Comparison of ENCODE assay signal across 1 cellular context in the genomic region with DNA sequence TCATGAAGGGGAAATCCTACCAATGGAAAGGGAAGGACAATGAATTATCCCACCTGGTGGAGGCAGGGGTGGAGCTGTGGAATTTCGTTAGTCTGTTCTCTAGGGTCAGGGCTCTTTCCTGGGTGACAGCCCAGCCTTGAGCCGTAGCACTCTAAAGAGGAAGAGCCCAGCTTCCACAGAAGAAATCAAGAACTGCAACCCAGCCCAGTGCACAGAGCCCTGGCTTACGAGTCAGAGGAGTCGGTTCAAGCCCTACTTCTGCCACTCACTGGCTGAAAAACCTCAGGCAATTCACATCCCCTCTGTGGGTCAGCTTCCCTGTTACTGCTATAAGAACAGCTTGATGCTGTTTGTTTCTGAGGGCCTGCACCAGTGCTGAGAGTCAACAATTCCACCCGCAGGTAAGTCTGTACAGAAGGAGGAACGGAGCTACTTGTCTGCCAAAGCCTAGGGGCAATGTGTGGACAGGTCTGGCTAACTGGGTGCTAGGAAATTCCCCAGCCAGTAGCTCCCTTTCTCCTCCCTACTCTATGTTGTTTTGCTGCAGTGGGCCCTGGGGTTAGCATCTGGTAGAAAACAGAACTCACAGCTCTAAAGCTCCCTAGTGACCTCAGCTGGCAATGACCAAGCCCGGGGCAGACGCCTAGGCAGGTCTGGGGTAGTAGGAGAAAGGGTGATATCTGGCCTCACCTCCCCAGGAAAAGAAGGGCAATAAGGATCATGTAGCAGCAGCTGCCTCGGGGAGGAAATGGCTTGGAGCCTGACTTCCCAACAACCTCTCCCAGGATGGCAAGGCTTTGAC.
TF ChIP-seq lines count a peak whose summit lies in the region.

No MANE protein-coding gene starts in this region.

TF ChIP-seq in HepG2, 621 proteins besides CTCF, POLR2A, EP300 and RAD21 (continued from another document and continues in another):
- TF ChIP-seq, protein P1, sequence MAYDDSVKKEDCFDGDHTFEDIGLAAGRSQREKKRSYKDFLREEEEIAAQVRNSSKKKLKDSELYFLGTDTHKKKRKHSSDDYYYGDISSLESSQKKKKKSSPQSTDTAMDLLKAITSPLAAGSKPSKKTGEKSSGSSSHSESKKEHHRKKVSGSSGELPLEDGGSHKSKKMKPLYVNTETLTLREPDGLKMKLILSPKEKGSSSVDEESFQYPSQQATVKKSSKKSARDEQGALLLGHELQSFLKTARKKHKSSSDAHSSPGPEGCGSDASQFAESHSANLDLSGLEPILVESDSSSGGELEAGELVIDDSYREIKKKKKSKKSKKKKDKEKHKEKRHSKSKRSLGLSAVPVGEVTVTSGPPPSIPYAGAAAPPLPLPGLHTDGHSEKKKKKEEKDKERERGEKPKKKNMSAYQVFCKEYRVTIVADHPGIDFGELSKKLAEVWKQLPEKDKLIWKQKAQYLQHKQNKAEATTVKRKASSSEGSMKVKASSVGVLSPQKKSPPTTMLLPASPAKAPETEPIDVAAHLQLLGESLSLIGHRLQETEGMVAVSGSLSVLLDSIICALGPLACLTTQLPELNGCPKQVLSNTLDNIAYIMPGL (CRISPR knock-in tag; IDR thresholded peaks at IDR 0.05; ENCODE audit: borderline replicate concordance in 1 of 2, low read depth in 1 of 2), result peak in 1 of 2 experiments; percentile 8; a peak in 1 of 4 replicates
- no peak for TF ChIP-seq SUZ12 (IDR thresholded peaks at IDR 0.05; ENCODE audit: low read depth, low read length)
- TF ChIP-seq NRL (CRISPR knock-in tag; IDR thresholded peaks at IDR 0.05; ENCODE audit: borderline replicate concordance), result no peak
- TF ChIP-seq, protein P2, sequence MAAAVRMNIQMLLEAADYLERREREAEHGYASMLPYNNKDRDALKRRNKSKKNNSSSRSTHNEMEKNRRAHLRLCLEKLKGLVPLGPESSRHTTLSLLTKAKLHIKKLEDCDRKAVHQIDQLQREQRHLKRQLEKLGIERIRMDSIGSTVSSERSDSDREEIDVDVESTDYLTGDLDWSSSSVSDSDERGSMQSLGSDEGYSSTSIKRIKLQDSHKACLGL (CRISPR knock-in tag; IDR thresholded peaks at IDR 0.05), result peak; percentile 45
- no peak for TF ChIP-seq JARID2 (CRISPR knock-in tag; IDR thresholded peaks at IDR 0.05; ENCODE audit: insufficient replicate concordance)
- no peak for TF ChIP-seq ZNF326 (CRISPR knock-in tag; IDR thresholded peaks at IDR 0.05; ENCODE audit: borderline replicate concordance)
- TF ChIP-seq SOX6 (IDR thresholded peaks at IDR 0.05), result no peak
- TF ChIP-seq SOX6 (CRISPR knock-in tag; IDR thresholded peaks at IDR 0.05), result 0 out of 2 replicates have a peak, but pooled peaks have one; percentile 15
- TF ChIP-seq MED8 (CRISPR knock-in tag; IDR thresholded peaks at IDR 0.05; ENCODE audit: insufficient replicate concordance), result peak; percentile 55
- TF ChIP-seq RAD51 (IDR thresholded peaks at IDR 0.05; ENCODE audit: borderline replicate concordance), result no peak
- TF ChIP-seq, protein P3, sequence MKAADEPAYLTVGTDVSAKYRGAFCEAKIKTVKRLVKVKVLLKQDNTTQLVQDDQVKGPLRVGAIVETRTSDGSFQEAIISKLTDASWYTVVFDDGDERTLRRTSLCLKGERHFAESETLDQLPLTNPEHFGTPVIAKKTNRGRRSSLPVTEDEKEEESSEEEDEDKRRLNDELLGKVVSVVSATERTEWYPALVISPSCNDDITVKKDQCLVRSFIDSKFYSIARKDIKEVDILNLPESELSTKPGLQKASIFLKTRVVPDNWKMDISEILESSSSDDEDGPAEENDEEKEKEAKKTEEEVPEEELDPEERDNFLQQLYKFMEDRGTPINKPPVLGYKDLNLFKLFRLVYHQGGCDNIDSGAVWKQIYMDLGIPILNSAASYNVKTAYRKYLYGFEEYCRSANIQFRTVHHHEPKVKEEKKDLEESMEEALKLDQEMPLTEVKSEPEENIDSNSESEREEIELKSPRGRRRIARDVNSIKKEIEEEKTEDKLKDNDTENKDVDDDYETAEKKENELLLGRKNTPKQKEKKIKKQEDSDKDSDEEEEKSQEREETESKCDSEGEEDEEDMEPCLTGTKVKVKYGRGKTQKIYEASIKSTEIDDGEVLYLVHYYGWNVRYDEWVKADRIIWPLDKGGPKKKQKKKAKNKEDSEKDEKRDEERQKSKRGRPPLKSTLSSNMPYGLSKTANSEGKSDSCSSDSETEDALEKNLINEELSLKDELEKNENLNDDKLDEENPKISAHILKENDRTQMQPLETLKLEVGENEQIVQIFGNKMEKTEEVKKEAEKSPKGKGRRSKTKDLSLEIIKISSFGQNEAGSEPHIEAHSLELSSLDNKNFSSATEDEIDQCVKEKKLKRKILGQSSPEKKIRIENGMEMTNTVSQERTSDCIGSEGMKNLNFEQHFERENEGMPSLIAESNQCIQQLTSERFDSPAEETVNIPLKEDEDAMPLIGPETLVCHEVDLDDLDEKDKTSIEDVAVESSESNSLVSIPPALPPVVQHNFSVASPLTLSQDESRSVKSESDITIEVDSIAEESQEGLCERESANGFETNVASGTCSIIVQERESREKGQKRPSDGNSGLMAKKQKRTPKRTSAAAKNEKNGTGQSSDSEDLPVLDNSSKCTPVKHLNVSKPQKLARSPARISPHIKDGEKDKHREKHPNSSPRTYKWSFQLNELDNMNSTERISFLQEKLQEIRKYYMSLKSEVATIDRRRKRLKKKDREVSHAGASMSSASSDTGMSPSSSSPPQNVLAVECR (CRISPR knock-in tag; IDR thresholded peaks at IDR 0.05; ENCODE audit: borderline replicate concordance), result peak; percentile 45; the same call in 1 of the 2 replicates
- TF ChIP-seq, protein P4, sequence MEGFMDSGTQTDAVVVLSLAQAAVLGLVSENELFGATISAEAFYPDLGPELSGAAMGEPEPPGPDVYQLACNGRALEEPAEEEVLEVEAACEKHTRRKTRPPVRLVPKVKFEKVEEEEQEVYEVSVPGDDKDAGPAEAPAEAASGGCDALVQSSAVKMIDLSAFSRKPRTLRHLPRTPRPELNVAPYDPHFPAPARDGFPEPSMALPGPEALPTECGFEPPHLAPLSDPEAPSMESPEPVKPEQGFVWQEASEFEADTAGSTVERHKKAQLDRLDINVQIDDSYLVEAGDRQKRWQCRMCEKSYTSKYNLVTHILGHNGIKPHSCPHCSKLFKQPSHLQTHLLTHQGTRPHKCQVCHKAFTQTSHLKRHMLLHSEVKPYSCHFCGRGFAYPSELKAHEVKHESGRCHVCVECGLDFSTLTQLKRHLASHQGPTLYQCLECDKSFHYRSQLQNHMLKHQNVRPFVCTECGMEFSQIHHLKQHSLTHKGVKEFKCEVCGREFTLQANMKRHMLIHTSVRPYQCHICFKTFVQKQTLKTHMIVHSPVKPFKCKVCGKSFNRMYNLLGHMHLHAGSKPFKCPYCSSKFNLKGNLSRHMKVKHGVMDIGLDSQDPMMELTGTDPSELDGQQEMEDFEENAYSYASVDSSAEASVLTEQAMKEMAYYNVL (CRISPR knock-in tag; IDR thresholded peaks at IDR 0.05; ENCODE audit: borderline replicate concordance), result 0 out of 2 replicates have a peak, but pooled peaks have one; percentile 32
- TF ChIP-seq, protein P5, sequence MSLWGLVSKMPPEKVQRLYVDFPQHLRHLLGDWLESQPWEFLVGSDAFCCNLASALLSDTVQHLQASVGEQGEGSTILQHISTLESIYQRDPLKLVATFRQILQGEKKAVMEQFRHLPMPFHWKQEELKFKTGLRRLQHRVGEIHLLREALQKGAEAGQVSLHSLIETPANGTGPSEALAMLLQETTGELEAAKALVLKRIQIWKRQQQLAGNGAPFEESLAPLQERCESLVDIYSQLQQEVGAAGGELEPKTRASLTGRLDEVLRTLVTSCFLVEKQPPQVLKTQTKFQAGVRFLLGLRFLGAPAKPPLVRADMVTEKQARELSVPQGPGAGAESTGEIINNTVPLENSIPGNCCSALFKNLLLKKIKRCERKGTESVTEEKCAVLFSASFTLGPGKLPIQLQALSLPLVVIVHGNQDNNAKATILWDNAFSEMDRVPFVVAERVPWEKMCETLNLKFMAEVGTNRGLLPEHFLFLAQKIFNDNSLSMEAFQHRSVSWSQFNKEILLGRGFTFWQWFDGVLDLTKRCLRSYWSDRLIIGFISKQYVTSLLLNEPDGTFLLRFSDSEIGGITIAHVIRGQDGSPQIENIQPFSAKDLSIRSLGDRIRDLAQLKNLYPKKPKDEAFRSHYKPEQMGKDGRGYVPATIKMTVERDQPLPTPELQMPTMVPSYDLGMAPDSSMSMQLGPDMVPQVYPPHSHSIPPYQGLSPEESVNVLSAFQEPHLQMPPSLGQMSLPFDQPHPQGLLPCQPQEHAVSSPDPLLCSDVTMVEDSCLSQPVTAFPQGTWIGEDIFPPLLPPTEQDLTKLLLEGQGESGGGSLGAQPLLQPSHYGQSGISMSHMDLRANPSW (CRISPR knock-in tag; IDR thresholded peaks at IDR 0.05; ENCODE audit: borderline replicate concordance), result no peak
- no peak for TF ChIP-seq XRCC5 (optimal IDR thresholded peaks at IDR 0.05; ENCODE audit: low read length)
- TF ChIP-seq SOX13 (IDR thresholded peaks at IDR 0.05), result no peak
- no peak for TF ChIP-seq SOX13 (CRISPR knock-in tag; conservative IDR thresholded peaks at IDR 0.05 in 1 of 2, IDR thresholded peaks at IDR 0.05 in 1 of 2)
- TF ChIP-seq FLYWCH1 (CRISPR knock-in tag; IDR thresholded peaks at IDR 0.05), result no peak
- no peak for TF ChIP-seq NONO (IDR thresholded peaks at IDR 0.05)
- TF ChIP-seq NONO (CRISPR knock-in tag; conservative IDR thresholded peaks at IDR 0.05), result 0 out of 2 replicates have a peak, but pooled peaks have one; percentile 4
- no peak for TF ChIP-seq GABPA (IDR thresholded peaks at IDR 0.05; ENCODE audit: low read depth, low read length)
- TF ChIP-seq GABPA (CRISPR knock-in tag; IDR thresholded peaks at IDR 0.05; ENCODE audit: low read depth), result no peak
- TF ChIP-seq ZNF747 (CRISPR knock-in tag; IDR thresholded peaks at IDR 0.05; ENCODE audit: borderline replicate concordance), result no peak
- TF ChIP-seq, protein P6, sequence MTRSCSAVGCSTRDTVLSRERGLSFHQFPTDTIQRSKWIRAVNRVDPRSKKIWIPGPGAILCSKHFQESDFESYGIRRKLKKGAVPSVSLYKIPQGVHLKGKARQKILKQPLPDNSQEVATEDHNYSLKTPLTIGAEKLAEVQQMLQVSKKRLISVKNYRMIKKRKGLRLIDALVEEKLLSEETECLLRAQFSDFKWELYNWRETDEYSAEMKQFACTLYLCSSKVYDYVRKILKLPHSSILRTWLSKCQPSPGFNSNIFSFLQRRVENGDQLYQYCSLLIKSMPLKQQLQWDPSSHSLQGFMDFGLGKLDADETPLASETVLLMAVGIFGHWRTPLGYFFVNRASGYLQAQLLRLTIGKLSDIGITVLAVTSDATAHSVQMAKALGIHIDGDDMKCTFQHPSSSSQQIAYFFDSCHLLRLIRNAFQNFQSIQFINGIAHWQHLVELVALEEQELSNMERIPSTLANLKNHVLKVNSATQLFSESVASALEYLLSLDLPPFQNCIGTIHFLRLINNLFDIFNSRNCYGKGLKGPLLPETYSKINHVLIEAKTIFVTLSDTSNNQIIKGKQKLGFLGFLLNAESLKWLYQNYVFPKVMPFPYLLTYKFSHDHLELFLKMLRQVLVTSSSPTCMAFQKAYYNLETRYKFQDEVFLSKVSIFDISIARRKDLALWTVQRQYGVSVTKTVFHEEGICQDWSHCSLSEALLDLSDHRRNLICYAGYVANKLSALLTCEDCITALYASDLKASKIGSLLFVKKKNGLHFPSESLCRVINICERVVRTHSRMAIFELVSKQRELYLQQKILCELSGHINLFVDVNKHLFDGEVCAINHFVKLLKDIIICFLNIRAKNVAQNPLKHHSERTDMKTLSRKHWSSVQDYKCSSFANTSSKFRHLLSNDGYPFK (CRISPR knock-in tag; IDR thresholded peaks at IDR 0.05; ENCODE audit: borderline replicate concordance), result no peak
- TF ChIP-seq, protein P7, sequence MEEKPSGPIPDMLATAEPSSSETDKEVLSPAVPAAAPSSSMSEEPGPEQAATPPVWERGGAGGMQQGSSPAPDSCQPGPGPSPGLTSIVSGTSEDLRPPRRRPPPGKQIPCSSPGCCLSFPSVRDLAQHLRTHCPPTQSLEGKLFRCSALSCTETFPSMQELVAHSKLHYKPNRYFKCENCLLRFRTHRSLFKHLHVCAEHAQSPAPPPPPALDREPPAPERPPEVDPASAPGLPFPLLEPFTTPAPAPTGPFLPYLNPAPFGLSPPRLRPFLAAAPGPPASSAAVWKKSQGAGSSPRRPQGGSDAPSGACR (CRISPR knock-in tag; IDR thresholded peaks at IDR 0.05), result no peak
- no peak for TF ChIP-seq KLF12 (CRISPR knock-in tag; IDR thresholded peaks at IDR 0.05; ENCODE audit: borderline replicate concordance)
- TF ChIP-seq, protein P8, sequence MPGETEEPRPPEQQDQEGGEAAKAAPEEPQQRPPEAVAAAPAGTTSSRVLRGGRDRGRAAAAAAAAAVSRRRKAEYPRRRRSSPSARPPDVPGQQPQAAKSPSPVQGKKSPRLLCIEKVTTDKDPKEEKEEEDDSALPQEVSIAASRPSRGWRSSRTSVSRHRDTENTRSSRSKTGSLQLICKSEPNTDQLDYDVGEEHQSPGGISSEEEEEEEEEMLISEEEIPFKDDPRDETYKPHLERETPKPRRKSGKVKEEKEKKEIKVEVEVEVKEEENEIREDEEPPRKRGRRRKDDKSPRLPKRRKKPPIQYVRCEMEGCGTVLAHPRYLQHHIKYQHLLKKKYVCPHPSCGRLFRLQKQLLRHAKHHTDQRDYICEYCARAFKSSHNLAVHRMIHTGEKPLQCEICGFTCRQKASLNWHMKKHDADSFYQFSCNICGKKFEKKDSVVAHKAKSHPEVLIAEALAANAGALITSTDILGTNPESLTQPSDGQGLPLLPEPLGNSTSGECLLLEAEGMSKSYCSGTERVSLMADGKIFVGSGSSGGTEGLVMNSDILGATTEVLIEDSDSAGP (CRISPR knock-in tag; IDR thresholded peaks at IDR 0.05; ENCODE audit: borderline replicate concordance), result 0 out of 2 replicates have a peak, but pooled peaks have one; percentile 7
- no peak for TF ChIP-seq MEF2D (CRISPR knock-in tag; IDR thresholded peaks at IDR 0.05)
- 0 out of 2 replicates have a peak, but pooled peaks have one; percentile 56 for TF ChIP-seq ZNF776 (CRISPR knock-in tag; IDR thresholded peaks at IDR 0.05)
- peak; percentile 19; the same call in 1 of the 2 replicates for TF ChIP-seq NFKBIZ (CRISPR knock-in tag; IDR thresholded peaks at IDR 0.05)
- TF ChIP-seq ZNF333 (CRISPR knock-in tag; IDR thresholded peaks at IDR 0.05; ENCODE audit: borderline replicate concordance), result 0 out of 2 replicates have a peak, but pooled peaks have one; percentile 43
- TF ChIP-seq RBFOX2 (IDR thresholded peaks at IDR 0.05; ENCODE audit: low read depth, low read length), result peak; percentile 30; the same call in 1 of the 2 replicates
- 0 out of 2 replicates have a peak, but pooled peaks have one; percentile 9 for TF ChIP-seq SNAPC2 (CRISPR knock-in tag; IDR thresholded peaks at IDR 0.05)
- TF ChIP-seq, protein P9, sequence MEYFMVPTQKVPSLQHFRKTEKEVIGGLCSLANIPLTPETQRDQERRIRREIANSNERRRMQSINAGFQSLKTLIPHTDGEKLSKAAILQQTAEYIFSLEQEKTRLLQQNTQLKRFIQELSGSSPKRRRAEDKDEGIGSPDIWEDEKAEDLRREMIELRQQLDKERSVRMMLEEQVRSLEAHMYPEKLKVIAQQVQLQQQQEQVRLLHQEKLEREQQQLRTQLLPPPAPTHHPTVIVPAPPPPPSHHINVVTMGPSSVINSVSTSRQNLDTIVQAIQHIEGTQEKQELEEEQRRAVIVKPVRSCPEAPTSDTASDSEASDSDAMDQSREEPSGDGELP (IDR thresholded peaks at IDR 0.05; ENCODE audit: borderline replicate concordance, low read depth), result peak; percentile 33; the same call in 1 of the 2 replicates
- TF ChIP-seq ZNF337 (CRISPR knock-in tag; IDR thresholded peaks at IDR 0.05; ENCODE audit: borderline replicate concordance, low read depth), result no peak
- TF ChIP-seq SAP130 (CRISPR knock-in tag; IDR thresholded peaks at IDR 0.05; ENCODE audit: low read depth), result peak; percentile 34
- no peak for TF ChIP-seq EHMT2 (IDR thresholded peaks at IDR 0.05; ENCODE audit: borderline replicate concordance, low read depth, low read length)
- TF ChIP-seq, protein P10, sequence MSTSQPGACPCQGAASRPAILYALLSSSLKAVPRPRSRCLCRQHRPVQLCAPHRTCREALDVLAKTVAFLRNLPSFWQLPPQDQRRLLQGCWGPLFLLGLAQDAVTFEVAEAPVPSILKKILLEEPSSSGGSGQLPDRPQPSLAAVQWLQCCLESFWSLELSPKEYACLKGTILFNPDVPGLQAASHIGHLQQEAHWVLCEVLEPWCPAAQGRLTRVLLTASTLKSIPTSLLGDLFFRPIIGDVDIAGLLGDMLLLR (CRISPR knock-in tag; IDR thresholded peaks at IDR 0.05), result 0 out of 2 replicates have a peak, but pooled peaks have one; percentile 44
